18 cellular contexts compared by ENCODE assay signal in genomic region chr3:102063572-102063971, GRCh38.
DNase-seq lines count a peak whose midpoint lies in the region; ATAC-seq, FAIRE-seq and TF ChIP-seq lines count a peak whose summit lies in the region.
"Had no signal": no experiment of that assay in that cellular context is flagged by ENCODE, and none has a peak within 500 bp of the region (broad histone marks: within the 10 kb centered on the region; RNA-seq: fewer than 3 reads in every experiment).

No MANE protein-coding gene starts in this region.

- H3K27ac ChIP-seq in mesenchymal stem cell (ENCODE audit: low read length, poor library complexity, severe bottlenecking) (no peak overlapping the region), trophoblast cell (ENCODE audit: low read depth, low read length) (no peak overlapping the region), upper lobe of right lung (no peak overlapping the region), pancreas (no peak overlapping the region)
- H3K27ac ChIP-seq: 22Rv1, BLaER1 had no signal

- peaks cover 5% of the 10 kb centered on the region for H3K27me3 Mint-ChIP-seq in activated naive CD4-positive, alpha-beta T cell treated with anti-CD3 and anti-CD28 coated beads, Interleukin-2, amount 10 ng/mL, durations not matched to agents 7 days and 5 days
- H3K27me3 Mint-ChIP-seq: CD4-positive, alpha-beta memory T cell; IgD-negative memory B cell had no signal

- peaks cover 15% of the 10 kb centered on the region for H3K4me1 Mint-ChIP-seq in activated naive CD4-positive, alpha-beta T cell treated with anti-CD3 and anti-CD28 coated beads, Interleukin-2, amount 10 ng/mL, durations not matched to agents 7 days and 5 days
- H3K4me1 Mint-ChIP-seq: H9 had no signal

- peak overlapping the region; percentile 6 for H3K27ac Mint-ChIP-seq in activated naive CD4-positive, alpha-beta T cell treated with anti-CD3 and anti-CD28 coated beads, Interleukin-2, amount 10 ng/mL, durations not matched to agents 7 days and 5 days

- no peak overlapping the region for H2BK5ac ChIP-seq in mesenchymal stem cell (ENCODE audit: low read depth, low read length, poor library complexity, severe bottlenecking)
- no peak overlapping the region for H2BK5ac ChIP-seq in trophoblast cell (ENCODE audit: low read depth, low read length, poor library complexity)

- no peaks in the 10 kb centered on the region for H3K27me3 ChIP-seq in mesenchymal stem cell (ENCODE audit: control insufficient read depth in 1 of 2, insufficient read depth in 1 of 2, low read length in 2 of 2)
- H3K27me3 ChIP-seq in trophoblast cell (ENCODE audit: insufficient read depth, low read length): no peaks in the 10 kb centered on the region
- H3K27me3 ChIP-seq in upper lobe of right lung: no peaks in the 10 kb centered on the region
- H3K27me3 ChIP-seq in pancreas: no peaks in the 10 kb centered on the region
- H3K27me3 ChIP-seq: BLaER1 had no signal

- H3K36me3 ChIP-seq in mesenchymal stem cell (ENCODE audit: control insufficient read depth in 1 of 2, insufficient read depth in 2 of 2, low read depth in 1 of 2, low read length in 2 of 2) (no peaks in the 10 kb centered on the region), trophoblast cell (ENCODE audit: control insufficient read depth in 1 of 2, insufficient read depth in 2 of 2, low read length in 2 of 2) (no peaks in the 10 kb centered on the region), upper lobe of right lung (no peaks in the 10 kb centered on the region), pancreas (no peaks in the 10 kb centered on the region)
- H3K36me3 ChIP-seq: BLaER1 had no signal

- no peak for TF ChIP-seq CTCF in upper lobe of right lung (IDR thresholded peaks at IDR 0.05)
- no peak for TF ChIP-seq CTCF in pancreas (IDR thresholded peaks at IDR 0.05)

- H3K4me1 ChIP-seq in mesenchymal stem cell (ENCODE audit: control insufficient read depth, insufficient read depth, low read depth, low read length) (no peaks in the 10 kb centered on the region), trophoblast cell (ENCODE audit: control insufficient read depth in 1 of 2, insufficient read depth in 2 of 2, low read length in 2 of 2) (no peaks in the 10 kb centered on the region), upper lobe of right lung (no peaks in the 10 kb centered on the region), pancreas (no peaks in the 10 kb centered on the region)

- H3K4me3 Mint-ChIP-seq in activated naive CD4-positive, alpha-beta T cell treated with anti-CD3 and anti-CD28 coated beads, Interleukin-2, amount 10 ng/mL, durations not matched to agents 7 days and 5 days: no peak overlapping the region
- H3K4me3 Mint-ChIP-seq: CD14-positive monocyte, H9, IgD-negative memory B cell had no signal

- H2BK120ac ChIP-seq in mesenchymal stem cell (ENCODE audit: low read depth, low read length) (no peak overlapping the region), trophoblast cell (ENCODE audit: insufficient read depth, low read length, poor library complexity) (no peak overlapping the region)

- H3K18ac ChIP-seq in mesenchymal stem cell (ENCODE audit: low read depth in 1 of 2, low read length in 2 of 2) (peak overlapping the region in 1 of 2 experiments; percentile 49), trophoblast cell (ENCODE audit: low read length) (no peak overlapping the region)

- H4K91ac ChIP-seq in mesenchymal stem cell (ENCODE audit: low read length) (peak overlapping the region; percentile 85), trophoblast cell (ENCODE audit: low read depth, low read length) (no peak overlapping the region)

- no peak for FAIRE-seq in pancreas (lab: Jason Lieb, UNC)
- FAIRE-seq: A549, GM12878, H1 had no signal

- H4K8ac ChIP-seq in mesenchymal stem cell (ENCODE audit: low read length): peak overlapping the region; percentile 12
- H4K8ac ChIP-seq in trophoblast cell (ENCODE audit: low read depth, low read length): no peak overlapping the region

- no peak overlapping the region for H3K4me3 ChIP-seq in mesenchymal stem cell (ENCODE audit: insufficient read depth in 1 of 2, low read depth in 1 of 2, low read length in 2 of 2)
- H3K4me3 ChIP-seq in trophoblast cell (ENCODE audit: low read depth, low read length): peak overlapping the region; percentile 50
- H3K4me3 ChIP-seq in upper lobe of right lung: no peak overlapping the region
- H3K4me3 ChIP-seq in pancreas: no peak overlapping the region
- H3K4me3 ChIP-seq: A549, BLaER1, GM12878 had no signal

- H3K9me3 Mint-ChIP-seq in activated naive CD4-positive, alpha-beta T cell treated with anti-CD3 and anti-CD28 coated beads, Interleukin-2, amount 10 ng/mL, durations not matched to agents 7 days and 5 days: no peaks in the 10 kb centered on the region
- H3K9me3 Mint-ChIP-seq: CD4-positive, alpha-beta memory T cell; H9; IgD-negative memory B cell had no signal

- ATAC-seq in upper lobe of right lung (peak; percentile 31), pancreas (no peak), HG03521 (IDR thresholded peaks at IDR 0.05; ENCODE audit: unreplicated experiment) (no peak)
- ATAC-seq: A549, GM12878 had no signal

- H3K9me3 ChIP-seq in mesenchymal stem cell (ENCODE audit: control insufficient read depth, low read length) (no peaks in the 10 kb centered on the region), trophoblast cell (ENCODE audit: insufficient read depth, low read depth, low read length) (no peaks in the 10 kb centered on the region), upper lobe of right lung (no peaks in the 10 kb centered on the region), pancreas (no peaks in the 10 kb centered on the region)
- H3K9me3 ChIP-seq: A549, BLaER1 had no signal

- H3K14ac ChIP-seq in mesenchymal stem cell (ENCODE audit: low read length in 2 of 2): no peak overlapping the region
- H3K14ac ChIP-seq in trophoblast cell (ENCODE audit: low read length): no peak overlapping the region

- H3K79me1 ChIP-seq in mesenchymal stem cell (replicated peaks; ENCODE audit: low read length, poor library complexity, severe bottlenecking) (no peaks in the 10 kb centered on the region), trophoblast cell (ENCODE audit: low read length) (no peaks in the 10 kb centered on the region)

- whole genome bisulfite sequencing in mesenchymal stem cell: 91% methylated on average over 8 of the region's 8 CpGs
- no CpG with 5 or more reads among the region's 8 CpGs for WGBS in trophoblast cell (ENCODE audit: extremely low coverage, insufficient coverage, insufficient read length)
- 88 to 91% methylated on average over 8 of the region's 8 CpGs for WGBS in pancreas, 2 donors

- H3K79me2 ChIP-seq in trophoblast cell (ENCODE audit: control insufficient read depth, insufficient read depth, low read length, poor library complexity): no peaks in the 10 kb centered on the region

- H3K4me2 ChIP-seq in mesenchymal stem cell (ENCODE audit: low read length, poor library complexity, severe bottlenecking) (no peak overlapping the region), trophoblast cell (ENCODE audit: low read length) (no peak overlapping the region)
- H3K4me2 ChIP-seq: A549, BLaER1 had no signal

- intact Hi-C loops in upper lobe of right lung (cut with DNase I): no loop called here
- intact Hi-C loops in pancreas (cut with DNase I): no loop called here

- no peak overlapping the region for H4K12ac ChIP-seq in trophoblast cell (ENCODE audit: low read depth, low read length)

- H2BK12ac ChIP-seq in mesenchymal stem cell (ENCODE audit: low read length in 2 of 2) (no peak overlapping the region), trophoblast cell (ENCODE audit: low read length) (no peak overlapping the region)

- H3K4ac ChIP-seq in mesenchymal stem cell (ENCODE audit: low read depth in 1 of 2, low read length in 2 of 2) (no peak overlapping the region), trophoblast cell (ENCODE audit: low read depth, low read length) (no peak overlapping the region)

- peak overlapping the region; percentile 6 for H2BK15ac ChIP-seq in mesenchymal stem cell (ENCODE audit: low read depth, poor library complexity, severe bottlenecking)

- H2AK5ac ChIP-seq in mesenchymal stem cell (ENCODE audit: low read length, severe bottlenecking): no peak overlapping the region
- H2AK5ac ChIP-seq in trophoblast cell (ENCODE audit: low read length): no peak overlapping the region

- CTCF ChIA-PET in activated naive CD4-positive, alpha-beta T cell treated with anti-CD3 and anti-CD28 coated beads, Interleukin-2, amount 10 ng/mL, durations not matched to agents 7 days and 5 days (lab: Charles Lee): no interaction called here

- H3K9ac ChIP-seq in mesenchymal stem cell (ENCODE audit: low read length): no peak overlapping the region
- no peak overlapping the region for H3K9ac ChIP-seq in trophoblast cell (ENCODE audit: low read length)
- H3K9ac ChIP-seq: BLaER1 had no signal

- DNase-seq in activated naive CD4-positive, alpha-beta T cell treated with anti-CD3 and anti-CD28 coated beads, Interleukin-2, amount 10 ng/mL, durations not matched to agents 7 days and 5 days: no peak
- no peak for DNase-seq in activated naive CD4-positive, alpha-beta T cell treated with Interleukin-2 at 50 U/mL for 16 hours
- DNase-seq in mesenchymal stem cell: no peak
- DNase-seq in trophoblast cell: no peak
- no peak for DNase-seq in upper lobe of right lung
- DNase-seq in NCI-H128 (lab: John Stamatoyannopoulos, UW; ENCODE audit: unreplicated experiment): no peak
- no peak for DNase-seq in pancreas
- DNase-seq: CD4-positive, alpha-beta memory T cell; DMS79 treated with DMSO at 0.1 percent for 48 hours; H9 had no signal

- H2AFZ ChIP-seq in mesenchymal stem cell (ENCODE audit: low read depth, low read length): no peak overlapping the region
- no peak overlapping the region for H2AFZ ChIP-seq in trophoblast cell (ENCODE audit: insufficient read depth, low read length, poor library complexity)

- H3K23ac ChIP-seq in mesenchymal stem cell (ENCODE audit: low read length in 2 of 2) (no peak overlapping the region), trophoblast cell (ENCODE audit: low read length) (no peak overlapping the region)

- H3K36me3 Mint-ChIP-seq in activated naive CD4-positive, alpha-beta T cell treated with anti-CD3 and anti-CD28 coated beads, Interleukin-2, amount 10 ng/mL, durations not matched to agents 7 days and 5 days: peaks cover 6% of the 10 kb centered on the region
- H3K36me3 Mint-ChIP-seq: CD14-positive monocyte; CD4-positive, alpha-beta memory T cell; IgD-negative memory B cell had no signal
